Comparison of ENCODE assay signal across 7 cellular contexts in the genomic region with DNA sequence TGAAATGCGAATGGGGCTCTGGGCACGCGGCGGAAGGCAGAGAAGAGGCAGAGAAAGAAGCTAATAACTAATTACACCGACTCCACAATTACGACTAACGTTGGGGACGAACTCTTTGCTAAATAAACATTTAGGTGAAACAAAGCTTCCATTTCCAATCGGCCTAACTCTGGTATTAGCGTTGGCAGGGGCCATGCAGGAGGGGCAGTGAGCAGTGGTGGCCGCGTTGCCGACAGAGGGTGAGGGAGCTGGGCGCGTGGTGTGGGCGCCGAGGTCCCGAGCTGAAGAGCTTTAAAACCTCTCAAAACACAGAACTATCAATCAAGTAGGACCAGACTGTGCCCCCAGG. TPM values are rescaled to one million over a fixed set of nuclear protein-coding genes. Genes with fewer than 3 reads are reported as not detected.
DNase-seq lines count a peak whose midpoint lies in the region; ATAC-seq, FAIRE-seq and TF ChIP-seq lines count a peak whose summit lies in the region.

No MANE protein-coding gene starts in this region.

- peak; percentile 18 for ATAC-seq in GM19463 (IDR thresholded peaks at IDR 0.05; ENCODE audit: unreplicated experiment)

- H3K23me2 ChIP-seq in H1 (ENCODE audit: low read depth, low read length): peaks cover 2% of the 10 kb centered on the region

- POLR2A ChIA-PET in H1 (lab: Charles Lee; ENCODE audit: partially characterized antibody): interaction anchor here (0.7 to 3.4 kb wide), 14 partner anchors 8 to 142 kb away, joined by 3 to 41 read pairs (median 5); a partner anchor contains a TSS

- H2BK5ac ChIP-seq in H1 (ENCODE audit: low read depth, low read length): peak overlapping the region; percentile 94

- no peaks in the 10 kb centered on the region for H3K9me3 ChIP-seq in H1 (ENCODE audit: insufficient read depth in 2 of 2, low read depth in 1 of 2, low read length in 1 of 2)

- peaks cover 0 to 12% of the 10 kb centered on the region in 2 experiments; a peak in 2 of 4 replicates for H3K79me2 ChIP-seq in H1 (ENCODE audit: control insufficient read depth in 1 of 2, insufficient read depth in 2 of 2, low read length in 2 of 2)

- TF ChIP-seq CTCF in H1 (IDR thresholded peaks at IDR 0.05; ENCODE audit: control extremely low read depth in 1 of 3, insufficient read depth in 1 of 3, low read depth in 1 of 3, low read length in 3 of 3): no peak
- TF ChIP-seq CTCF in nephron progenitor cell (IDR thresholded peaks at IDR 0.05): no peak

- no peak overlapping the region for H3K23ac ChIP-seq in H1 (ENCODE audit: insufficient read length)

- peak overlapping the region; percentile 98 for H3K18ac ChIP-seq in H1 (ENCODE audit: extremely low read depth, low read length)

- peak overlapping the region; percentile 84; the same call in 1 of the 2 replicates for H3K27ac ChIP-seq in H1 (ENCODE audit: low read depth, low read length)

- CTCF ChIA-PET in H1 (lab: Charles Lee; ENCODE audit: partially characterized antibody): interaction anchor here (0.5 to 3.0 kb wide), 3 partner anchors 12 to 91 kb away, joined by 3 to 11 read pairs (median 3); no protein-coding TSS in a partner anchor

- no peaks in the 10 kb centered on the region for H3K9me3 Mint-ChIP-seq in nephron progenitor cell

- H3K36me3 Mint-ChIP-seq in nephron progenitor cell (ENCODE audit: low read depth): peaks cover 14% of the 10 kb centered on the region

- H2AK5ac ChIP-seq in H1 (ENCODE audit: low read depth, low read length): no peak overlapping the region

- peak overlapping the region; percentile 71 for H4K5ac ChIP-seq in H1 (ENCODE audit: insufficient read length, low read depth, low read length)

- peak overlapping the region; percentile 91; the same call in 1 of the 2 replicates for H4K8ac ChIP-seq in H1 (ENCODE audit: extremely low read depth, insufficient read depth, low read length)

- H4K20me1 ChIP-seq in H1 (replicated peaks in 1 of 2; ENCODE audit: control insufficient read depth in 1 of 2, insufficient read depth in 2 of 2, low read length in 2 of 2): peaks cover 0 to 3% of the 10 kb centered on the region in 2 experiments

- H2BK120ac ChIP-seq in H1 (replicated peaks; ENCODE audit: low read depth, low read length): no peak overlapping the region

- 44% methylated on average over 18 of the region's 18 CpGs; no CpG with 5 or more reads in 1 of the 2 experiments for WGBS in H1 (ENCODE audit: extremely low coverage in 1 of 2, insufficient coverage in 1 of 2, insufficient read length in 1 of 2, insufficient replicate concordance in 2 of 2, low coverage in 1 of 2, low lambda C conversion rate in 2 of 2, missing lambda C conversion rate in 1 of 2), 2 experiments

- H4K91ac ChIP-seq in H1 (replicated peaks; ENCODE audit: insufficient read length, low read length): peak overlapping the region; percentile 88

- no peak overlapping the region for H3K56ac ChIP-seq in H1 (replicated peaks; ENCODE audit: insufficient read length, low read depth, low read length)

- H3K79me1 ChIP-seq in H1 (ENCODE audit: low read depth, low read length): peaks cover 3% of the 10 kb centered on the region; the same call in 1 of the 2 replicates

- no peak for TF ChIP-seq POLR2A in H1 (IDR thresholded peaks at IDR 0.05; ENCODE audit: control extremely low read depth in 1 of 2, low read depth in 2 of 2, low read length in 2 of 2)

- no peak overlapping the region for H3K14ac ChIP-seq in H1 (ENCODE audit: insufficient read length)

- H3K27me3 Mint-ChIP-seq in nephron progenitor cell (ENCODE audit: low read depth, poor library complexity): peaks cover 2% of the 10 kb centered on the region

- FAIRE-seq in H1 (lab: Jason Lieb, UNC): no peak

- peak; percentile 58 for DNase-seq in NCI-H146 treated with DMSO at 0.1 percent for 48 hours (lab: John Stamatoyannopoulos, UW; ENCODE audit: unreplicated experiment)
- DNase-seq in H1 (ENCODE audit: low read depth in 1 of 2, low spot score in 2 of 2): no peak
- DNase-seq in nephron progenitor cell: no peak
- no peak for DNase-seq in NCI-H526 treated with DMSO at 0.1 percent for 48 hours (lab: John Stamatoyannopoulos, UW)
- DNase-seq in A172 (ENCODE audit: low spot score): no peak
- DNase-seq in glomerular visceral epithelial cell (ENCODE audit: extremely low spot score): no peak

- peak overlapping the region; percentile 38 to 90 (median 68) for H3K4me3 ChIP-seq in H1 (ENCODE audit: extremely low read depth in 1 of 4, insufficient read depth in 2 of 4, low read depth in 3 of 4, low read length in 4 of 4)

- H3K4ac ChIP-seq in H1 (replicated peaks; ENCODE audit: insufficient read length, low read depth, low read length): peak overlapping the region; percentile 45

- peak overlapping the region in 3 of 4 experiments; percentile 69 to 87 (median 79); a peak in 6 of 7 replicates for H3K9ac ChIP-seq in H1 (replicated peaks in 1 of 4; ENCODE audit: extremely low read depth in 1 of 4, low read depth in 3 of 4, low read length in 3 of 4)

- H2BK12ac ChIP-seq in H1 (ENCODE audit: low read depth, low read length): peak overlapping the region; percentile 76; the same call in 1 of the 2 replicates

- H3K27ac Mint-ChIP-seq in nephron progenitor cell: peak overlapping the region; percentile 97

- peaks cover 2 to 8% (median 7%) of the 10 kb centered on the region in 4 experiments; a peak in 4 of 8 replicates for H3K36me3 ChIP-seq in H1 (ENCODE audit: control insufficient read depth in 2 of 4, insufficient read depth in 4 of 4, low read length in 3 of 4)

- TF ChIP-seq RAD21 in H1 (IDR thresholded peaks at IDR 0.05 in 1 of 2, conservative IDR thresholded peaks at IDR 0.05 in 1 of 2; ENCODE audit: low read depth in 2 of 2, low read length in 2 of 2): no peak

- no peak for TF ChIP-seq EP300 in H1 (IDR thresholded peaks at IDR 0.05; ENCODE audit: borderline replicate concordance in 1 of 2, low read depth in 2 of 2, low read length in 2 of 2)

- H2BK20ac ChIP-seq in H1 (ENCODE audit: low read length): no peak overlapping the region

- H3K4me1 Mint-ChIP-seq in nephron progenitor cell: peaks cover 12% of the 10 kb centered on the region

- no peaks in the 10 kb centered on the region for H3K4me1 ChIP-seq in H1 (replicated peaks in 1 of 4; ENCODE audit: control insufficient read depth in 3 of 4, insufficient read depth in 4 of 4, low read length in 3 of 4)

- H2AFZ ChIP-seq in H1 (ENCODE audit: low read length): 0 out of 2 replicates have a peak overlapping the region, but pooled peaks have one; percentile 18

- peak overlapping the region; percentile 88 for H3K4me3 Mint-ChIP-seq in nephron progenitor cell

- H3K4me2 ChIP-seq in H1 (ENCODE audit: insufficient read depth in 1 of 2, low read depth in 2 of 2, low read length in 2 of 2): peak overlapping the region; percentile 78 to 88

- no peaks in the 10 kb centered on the region for H3K27me3 ChIP-seq in H1 (replicated peaks in 1 of 4; ENCODE audit: control insufficient read depth in 3 of 4, extremely low read depth in 1 of 4, insufficient read depth in 3 of 4, low read length in 3 of 4)

- H2BK15ac ChIP-seq in H1 (ENCODE audit: low read length): 0 out of 2 replicates have a peak overlapping the region, but pooled peaks have one; percentile 18

TF ChIP-seq in H1, 55 proteins besides CTCF, POLR2A, EP300 and RAD21 (continues in another document):
- TF ChIP-seq JUND (IDR thresholded peaks at IDR 0.05; ENCODE audit: low read length): no peak
- TF ChIP-seq, protein P1, sequence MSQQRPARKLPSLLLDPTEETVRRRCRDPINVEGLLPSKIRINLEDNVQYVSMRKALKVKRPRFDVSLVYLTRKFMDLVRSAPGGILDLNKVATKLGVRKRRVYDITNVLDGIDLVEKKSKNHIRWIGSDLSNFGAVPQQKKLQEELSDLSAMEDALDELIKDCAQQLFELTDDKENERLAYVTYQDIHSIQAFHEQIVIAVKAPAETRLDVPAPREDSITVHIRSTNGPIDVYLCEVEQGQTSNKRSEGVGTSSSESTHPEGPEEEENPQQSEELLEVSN (IDR thresholded peaks at IDR 0.05): peak; percentile 74
- TF ChIP-seq, protein P2, sequence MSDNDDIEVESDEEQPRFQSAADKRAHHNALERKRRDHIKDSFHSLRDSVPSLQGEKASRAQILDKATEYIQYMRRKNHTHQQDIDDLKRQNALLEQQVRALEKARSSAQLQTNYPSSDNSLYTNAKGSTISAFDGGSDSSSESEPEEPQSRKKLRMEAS (IDR thresholded peaks at IDR 0.05): peak; percentile 89

RNA-seq across cellular contexts. Expression of a gene that starts 0.6 kb away (rescaled TPM):
- total RNA-seq in H1 (2021; fragmentation: NEBNext Ultra II Directional; extraction: Animal tissue kit (Norgen Biotek cat#: 25700)): 44.4 and 47.1 TPM in 2 replicates
- 17.0 and 18.2 TPM in 2 replicates for polyA plus RNA-seq in H1 (2011; rRNA removed)
- polyA plus RNA-seq in H1 (2011; cell fraction: cytosol; rRNA removed): 23.3 TPM
- 23.3 TPM for polyA plus RNA-seq in H1 (2011; cell fraction: nucleus; rRNA removed)
- 27.5 to 34.5 TPM (median 31.8 TPM) in 4 replicates for polyA plus RNA-seq in H1 (2012, experiment 1 of 2)
- polyA plus RNA-seq in H1 (2012, experiment 2 of 2): 22.5 TPM
- polyA plus RNA-seq in H1 (2013, experiment 1 of 2): 40.8 TPM
- 37.8 TPM for polyA plus RNA-seq in H1 (2013, experiment 2 of 2)
- 12.9 and 14.9 TPM in 2 replicates for polyA minus RNA-seq in H1 (2011; rRNA and poly(A)+ RNA removed)
- polyA minus RNA-seq in H1 (2011; cell fraction: cytosol; rRNA and poly(A)+ RNA removed): 19.4 TPM
- polyA minus RNA-seq in H1 (2011; cell fraction: nucleus; rRNA and poly(A)+ RNA removed): 12.8 TPM
- total RNA-seq in A172 (2014; rRNA removed; shearing (Covaris generic)): 68.7 and 85.1 TPM in 2 replicates

RNA-seq across cellular contexts. Expression of a gene that starts 13.2 kb away (rescaled TPM):
- 43.1 and 47.8 TPM in 2 replicates for total RNA-seq in H1 (2021; fragmentation: NEBNext Ultra II Directional; extraction: Animal tissue kit (Norgen Biotek cat#: 25700))
- polyA plus RNA-seq in H1 (2011; rRNA removed): 28.9 and 45.5 TPM in 2 replicates
- 35.0 TPM for polyA plus RNA-seq in H1 (2011; cell fraction: cytosol; rRNA removed)
- 77.6 TPM for polyA plus RNA-seq in H1 (2011; cell fraction: nucleus; rRNA removed)
- 25.0 to 41.3 TPM (median 37.5 TPM) in 4 replicates for polyA plus RNA-seq in H1 (2012, experiment 1 of 2)
- polyA plus RNA-seq in H1 (2012, experiment 2 of 2): 25.2 TPM
- 19.7 TPM for polyA plus RNA-seq in H1 (2013, experiment 1 of 2)
- polyA plus RNA-seq in H1 (2013, experiment 2 of 2): 20.5 TPM
- polyA minus RNA-seq in H1 (2011; rRNA and poly(A)+ RNA removed): 47.7 and 48.4 TPM in 2 replicates
- 20.1 TPM for polyA minus RNA-seq in H1 (2011; cell fraction: cytosol; rRNA and poly(A)+ RNA removed)
- polyA minus RNA-seq in H1 (2011; cell fraction: nucleus; rRNA and poly(A)+ RNA removed): 70.6 TPM
- 18.5 and 22.4 TPM in 2 replicates for total RNA-seq in A172 (2014; rRNA removed; shearing (Covaris generic))

RNA-seq across cellular contexts. Expression of a gene that starts 32.9 kb away (rescaled TPM):
- total RNA-seq in H1 (2021; fragmentation: NEBNext Ultra II Directional; extraction: Animal tissue kit (Norgen Biotek cat#: 25700)): 14.9 and 17.7 TPM in 2 replicates
- polyA plus RNA-seq in H1 (2011; rRNA removed): 4.0 and 4.2 TPM in 2 replicates
- polyA plus RNA-seq in H1 (2011; cell fraction: cytosol; rRNA removed): 5.6 TPM
- polyA plus RNA-seq in H1 (2011; cell fraction: nucleus; rRNA removed): 4.1 TPM
- 5.0 to 5.6 TPM (median 5.4 TPM) in 4 replicates for polyA plus RNA-seq in H1 (2012, experiment 1 of 2)
- 2.3 TPM for polyA plus RNA-seq in H1 (2012, experiment 2 of 2)
- 95.5 TPM for polyA plus RNA-seq in H1 (2013, experiment 1 of 2)
- 113 TPM for polyA plus RNA-seq in H1 (2013, experiment 2 of 2)
- 2.5 and 3.7 TPM in 2 replicates for polyA minus RNA-seq in H1 (2011; rRNA and poly(A)+ RNA removed)
- 2.5 TPM for polyA minus RNA-seq in H1 (2011; cell fraction: cytosol; rRNA and poly(A)+ RNA removed)
- polyA minus RNA-seq in H1 (2011; cell fraction: nucleus; rRNA and poly(A)+ RNA removed): 1.2 TPM
- total RNA-seq in A172 (2014; rRNA removed; shearing (Covaris generic)): not detected in 2 replicates

Comparison
In these comparisons a context has a peak if more than half of its experiments do, and no peak if none do; other contexts are left out.
1. RNA of a gene that starts 32.9 kb away (total RNA-seq): 14.9 to 17.7 TPM in H1; not detected in A172; every median in the first group is over 10 times any median in the second.